1 cellular context compared by ENCODE assay signal in genomic region chr20:9409981-9410380, GRCh38.
TF ChIP-seq lines count a peak whose summit lies in the region.

No MANE protein-coding gene starts in this region.

TF ChIP-seq in SK-N-SH treated with all-trans-retinoic acid at 6 μM for 48 hours, 23 proteins besides CTCF, POLR2A, EP300 and RAD21 (continued from another document):
- no peak for TF ChIP-seq CREB5 (CRISPR knock-in tag; IDR thresholded peaks at IDR 0.05; ENCODE audit: low read depth)
- TF ChIP-seq ZNF565 (CRISPR knock-in tag; conservative IDR thresholded peaks at IDR 0.05; ENCODE audit: low read depth), result no peak
- TF ChIP-seq ARNTL (CRISPR knock-in tag; IDR thresholded peaks at IDR 0.05; ENCODE audit: borderline replicate concordance, low read depth), result no peak
